Comparison of ENCODE assay signal across 35 cellular contexts in genomic region chr12:57749061-57749460, GRCh38. TPM values are rescaled to one million over a fixed set of nuclear protein-coding genes. Genes with fewer than 3 reads are reported as not detected.
"Had no signal": no experiment of that assay in that cellular context is flagged by ENCODE, and none has a peak within 500 bp of the region (broad histone marks: within the 10 kb centered on the region; RNA-seq: fewer than 3 reads in every experiment).

No MANE protein-coding gene starts in this region.

- H3K36me3 ChIP-seq: ovary had no signal

- H3K27ac Mint-ChIP-seq: activated T-helper 17 cell treated with anti-CD3 and anti-CD28 coated beads, Interleukin-2, amount 50 U/mL, for 72 hours; natural killer cell; progenitor cell of endocrine pancreas; stimulated activated effector memory CD8-positive, alpha-beta T cell treated with anti-CD3 and anti-CD28 coated beads, Interleukin-12 subunit alpha, Interleukin-12 subunit beta, amount 100 ng/mL, for 72 hours; T-helper 1 cell treated with Interleukin-12 subunit alpha and Interleukin-12 subunit beta and Interleukin-4 antibody, amounts not matched to agents 30 μg/mL and 1 μg/mL, for 36 hours had no signal

- ATAC-seq: activated naive CD4-positive, alpha-beta T cell treated with anti-CD3 and anti-CD28 coated beads, Interleukin-2, amount 50 U/mL, for 72 hours; activated T-helper 17 cell treated with anti-CD3 and anti-CD28 coated beads, Interleukin-2, amount 50 U/mL, for 72 hours; gastrocnemius medialis; left lung; natural killer cell; sciatic nerve; stimulated activated effector memory CD8-positive, alpha-beta T cell treated with anti-CD3 and anti-CD28 coated beads, Interleukin-12 subunit alpha, Interleukin-12 subunit beta, amount 100 ng/mL, for 72 hours; upper lobe of right lung had no signal

- H3K9me3 ChIP-seq: ascending aorta, gastrocnemius medialis, left lung, ovary, suprapubic skin, tibial artery, upper lobe of right lung had no signal

- H3K9me3 Mint-ChIP-seq: activated naive CD4-positive, alpha-beta T cell treated with anti-CD3 and anti-CD28 coated beads, Interleukin-2, amount 50 U/mL, for 72 hours; activated T-helper 17 cell treated with anti-CD3 and anti-CD28 coated beads, Interleukin-2, amount 50 U/mL, for 72 hours; immature natural killer cell; natural killer cell; stimulated activated effector memory CD8-positive, alpha-beta T cell treated with anti-CD3 and anti-CD28 coated beads, Interleukin-12 subunit alpha, Interleukin-12 subunit beta, amount 100 ng/mL, for 72 hours; T-helper 1 cell treated with Interleukin-12 subunit alpha and Interleukin-12 subunit beta and Interleukin-4 antibody, amounts not matched to agents 30 μg/mL and 1 μg/mL, for 36 hours had no signal

- H3K4me3 Mint-ChIP-seq: activated T-helper 17 cell treated with anti-CD3 and anti-CD28 coated beads, Interleukin-2, amount 50 U/mL, for 72 hours; immature natural killer cell; natural killer cell; stimulated activated effector memory CD8-positive, alpha-beta T cell treated with anti-CD3 and anti-CD28 coated beads, Interleukin-12 subunit alpha, Interleukin-12 subunit beta, amount 100 ng/mL, for 72 hours; T-helper 1 cell treated with Interleukin-12 subunit alpha and Interleukin-12 subunit beta and Interleukin-4 antibody, amounts not matched to agents 30 μg/mL and 1 μg/mL, for 36 hours had no signal

- H3K4me3 ChIP-seq: ascending aorta, cardiac muscle cell, coronary artery, dorsolateral prefrontal cortex, gastrocnemius medialis, left lung, lung, ovary, suprapubic skin, tibial artery, upper lobe of right lung had no signal

- H3K27me3 ChIP-seq: ascending aorta, cardiac muscle cell, dorsolateral prefrontal cortex, gastrocnemius medialis, ovary, suprapubic skin, tibial artery, upper lobe of right lung had no signal

- H3K27me3 Mint-ChIP-seq: activated T-helper 17 cell treated with anti-CD3 and anti-CD28 coated beads, Interleukin-2, amount 50 U/mL, for 72 hours had no signal

- DNase-seq: activated CD4-positive, alpha-beta T cell treated with anti-CD3 and anti-CD28 coated beads for 4 hours; activated CD4-positive, alpha-beta T cell treated with anti-CD3 and anti-CD28 coated beads, Interleukin-2, amount 50 U/mL, for 4 hours; activated CD8-positive, alpha-beta memory T cell treated with anti-CD3 and anti-CD28 coated beads, Interleukin-2, amount 50 U/mL, for 4 hours; activated gamma-delta T cell treated with Interleukin-2 at 50 U/mL for 16 hours; activated T-cell treated with anti-CD3 and anti-CD28 coated beads, Interleukin-2, amount 50 U/mL, for 1 hour; cerebellar nuclear complex; dorsolateral prefrontal cortex; effector memory CD4-positive, alpha-beta T cell; erythroblast; gastrocnemius medialis; glutamatergic neuron; hippocampal formation; immature natural killer cell; kidney glomerular epithelial cell; left lung; mesendoderm; natural killer cell; ovary; small intestine; stimulated activated CD4-positive, alpha-beta T cell treated with anti-CD3 and anti-CD28 coated beads, Interleukin-4, amount 100 ng/mL, for 24 hours; T-helper 9 cell; tibial artery; upper lobe of right lung had no signal

- H3K27ac ChIP-seq: ascending aorta, cardiac muscle cell, coronary artery, dorsolateral prefrontal cortex, gastrocnemius medialis, left lung, ovary, suprapubic skin, tibial artery, upper lobe of right lung, VCaP had no signal

RNA-seq across cellular contexts. Expression of gene CYP27B1, which starts 17.8 kb away (rescaled TPM):
- total RNA-seq: ascending aorta, gastrocnemius medialis had no signal
